ENCODE assay signal across 8 cellular contexts in genomic region chr12:48197967-48198618, GRCh38. TPM values are rescaled to one million over a fixed set of nuclear protein-coding genes. Genes with fewer than 3 reads are reported as not detected.
DNase-seq lines count a peak whose midpoint lies in the region; ATAC-seq and TF ChIP-seq lines count a peak whose summit lies in the region.

No MANE protein-coding gene starts in this region.

- TF ChIP-seq CTCF in fibroblast of the aortic adventitia (IDR thresholded peaks at IDR 0.05; ENCODE audit: insufficient read depth, low read length), result peak; percentile 34
- no peak for TF ChIP-seq CTCF in nephron progenitor cell (IDR thresholded peaks at IDR 0.05)

- H3K9me3 Mint-ChIP-seq in CD8-positive, alpha-beta memory T cell, result peaks cover 0 to 18% (median 12%) of the 10 kb centered on the region in 5 donors
- peaks cover 19% of the 10 kb centered on the region for H3K9me3 Mint-ChIP-seq in activated T-helper 2 cell treated with anti-CD3 and anti-CD28 coated beads, Interferon-gamma antibody, Interleukin-2, Interleukin-4, amounts not matched to agents 10 μg/mL and 5 μg/mL and 100 μg/mL, durations not matched to agents 14 hours and 24 hours and 36 hours
- H3K9me3 Mint-ChIP-seq in nephron progenitor cell, result peaks cover 35% of the 10 kb centered on the region

- peaks cover 44 to 65% (median 60%) of the 10 kb centered on the region in 3 donors for H3K4me1 Mint-ChIP-seq in CD8-positive, alpha-beta memory T cell
- peaks cover 20% of the 10 kb centered on the region for H3K4me1 Mint-ChIP-seq in activated T-helper 2 cell treated with anti-CD3 and anti-CD28 coated beads, Interferon-gamma antibody, Interleukin-2, Interleukin-4, amounts not matched to agents 10 μg/mL and 5 μg/mL and 100 μg/mL, durations not matched to agents 14 hours and 24 hours and 36 hours (ENCODE audit: low read depth)
- H3K4me1 Mint-ChIP-seq in nephron progenitor cell, result peaks cover 54% of the 10 kb centered on the region

- CTCF ChIA-PET in CD8-positive, alpha-beta memory T cell (lab: Charles Lee), result interaction anchor here (1.3 to 3.8 kb wide), 9 partner anchors 11 to 212 kb away, joined by 4 to 39 read pairs (median 5); partner anchors contain the start of genes ASB8, CCDC184 and ZNF641

- ATAC-seq in GM19455 (IDR thresholded peaks at IDR 0.05; ENCODE audit: unreplicated experiment), result peak; percentile 100
- peak; percentile 100 for ATAC-seq in stimulated activated naive CD8-positive, alpha-beta T cell treated with anti-CD3 and anti-CD28 coated beads, Interleukin-15, Interleukin-2, amounts not matched to agents 100 U/mL and 50 U/mL, for 24 hours

- H3K36me3 Mint-ChIP-seq in CD8-positive, alpha-beta memory T cell, result peaks cover 0 to 26% (median 23%) of the 10 kb centered on the region in 3 donors
- H3K36me3 Mint-ChIP-seq in activated T-helper 2 cell treated with anti-CD3 and anti-CD28 coated beads, Interferon-gamma antibody, Interleukin-2, Interleukin-4, amounts not matched to agents 10 μg/mL and 5 μg/mL and 100 μg/mL, durations not matched to agents 14 hours and 24 hours and 36 hours (ENCODE audit: low read depth), result peaks cover 34% of the 10 kb centered on the region
- peaks cover 23% of the 10 kb centered on the region for H3K36me3 Mint-ChIP-seq in nephron progenitor cell (ENCODE audit: low read depth)

- no peaks in the 10 kb centered on the region for H3K27me3 ChIP-seq in CD8-positive, alpha-beta memory T cell (ENCODE audit: insufficient read depth, low read length, poor library complexity, severe bottlenecking)

- intact Hi-C loops in activated T-helper 2 cell treated with anti-CD3 and anti-CD28 coated beads, Interferon-gamma antibody, Interleukin-2, Interleukin-4, amounts not matched to agents 10 μg/mL and 5 μg/mL and 100 μg/mL, durations not matched to agents 14 hours and 24 hours and 36 hours (cut with micrococcal nuclease), result loop anchor here (1.0 to 2.0 kb wide), 2 partner anchors 41 to 153 kb away; partner anchors contain the start of genes ASB8 and ZNF641

- no peaks in the 10 kb centered on the region for H3K9me3 ChIP-seq in CD8-positive, alpha-beta memory T cell (ENCODE audit: low read length)

- peak overlapping the region; percentile 87 to 93 (median 89) for H3K4me3 Mint-ChIP-seq in CD8-positive, alpha-beta memory T cell
- peak overlapping the region; percentile 81 for H3K4me3 Mint-ChIP-seq in activated T-helper 2 cell treated with anti-CD3 and anti-CD28 coated beads, Interferon-gamma antibody, Interleukin-2, Interleukin-4, amounts not matched to agents 10 μg/mL and 5 μg/mL and 100 μg/mL, durations not matched to agents 14 hours and 24 hours and 36 hours (ENCODE audit: low read depth)
- H3K4me3 Mint-ChIP-seq in nephron progenitor cell, result peak overlapping the region; percentile 84

- H3K27ac Mint-ChIP-seq in CD8-positive, alpha-beta memory T cell, result peak overlapping the region; percentile 85 to 100 (median 96)
- H3K27ac Mint-ChIP-seq in activated T-helper 2 cell treated with anti-CD3 and anti-CD28 coated beads, Interferon-gamma antibody, Interleukin-2, Interleukin-4, amounts not matched to agents 10 μg/mL and 5 μg/mL and 100 μg/mL, durations not matched to agents 14 hours and 24 hours and 36 hours, result peak overlapping the region; percentile 96
- H3K27ac Mint-ChIP-seq in nephron progenitor cell, result peak overlapping the region; percentile 95

- H3K27me3 Mint-ChIP-seq in CD8-positive, alpha-beta memory T cell, result peaks cover 6 to 18% of the 10 kb centered on the region in 2 donors
- H3K27me3 Mint-ChIP-seq in activated T-helper 2 cell treated with anti-CD3 and anti-CD28 coated beads, Interferon-gamma antibody, Interleukin-2, Interleukin-4, amounts not matched to agents 10 μg/mL and 5 μg/mL and 100 μg/mL, durations not matched to agents 14 hours and 24 hours and 36 hours (ENCODE audit: low read depth), result peaks cover 22% of the 10 kb centered on the region
- H3K27me3 Mint-ChIP-seq in nephron progenitor cell (ENCODE audit: low read depth, poor library complexity), result no peaks in the 10 kb centered on the region

- H3K27ac ChIP-seq in CD8-positive, alpha-beta memory T cell (ENCODE audit: low read depth, low read length), result peak overlapping the region; percentile 99

- no peaks in the 10 kb centered on the region for H3K36me3 ChIP-seq in CD8-positive, alpha-beta memory T cell (ENCODE audit: insufficient read depth, low read length)

- H3K4me3 ChIP-seq in CD8-positive, alpha-beta memory T cell (ENCODE audit: low read length), result peak overlapping the region; percentile 94
- H3K4me3 ChIP-seq in fibroblast of the aortic adventitia (ENCODE audit: low read depth, low read length), result peak overlapping the region; percentile 85

- H3K4me1 ChIP-seq in CD8-positive, alpha-beta memory T cell (ENCODE audit: insufficient read depth, low read length), result peaks cover 34% of the 10 kb centered on the region

- peak; percentile 78 to 93 (median 85) for DNase-seq in CD8-positive, alpha-beta memory T cell
- DNase-seq in HK-2 (ENCODE audit: unreplicated experiment) (peak; percentile 71), RPMI7951 (ENCODE audit: low read depth) (peak; percentile 95), fibroblast of the aortic adventitia (ENCODE audit: low read depth) (peak; percentile 88), nephron progenitor cell (peak; percentile 90)
- peak; percentile 90 for DNase-seq in activated T-helper 2 cell treated with anti-CD3 and anti-CD28 coated beads, Interferon-gamma antibody, Interleukin-2, Interleukin-4, amounts not matched to agents 10 μg/mL and 5 μg/mL and 100 μg/mL, durations not matched to agents 14 hours and 24 hours and 36 hours (ENCODE audit: low spot score)
- peak; percentile 92 for DNase-seq in stimulated activated naive CD8-positive, alpha-beta T cell treated with anti-CD3 and anti-CD28 coated beads, Interleukin-15, Interleukin-2, amounts not matched to agents 100 U/mL and 50 U/mL, for 24 hours

- POLR2A ChIA-PET in CD8-positive, alpha-beta memory T cell (lab: Charles Lee), result interaction anchor here (0.6 to 3.9 kb wide), 12 partner anchors 11 to 244 kb away, joined by 3 to 29 read pairs (median 4); partner anchors contain the start of genes ASB8, CCDC184 and SENP1

RNA-seq across cellular contexts. Expression of gene OR10AD1, which starts 5.0 kb away (rescaled TPM):
- not detected for total RNA-seq in CD8-positive, alpha-beta memory T cell
- polyA plus RNA-seq in CD8-positive, alpha-beta memory T cell, result not detected
- total RNA-seq in RPMI7951 (2014; rRNA removed; shearing (Covaris generic)), result not detected in 2 replicates
- not detected in 2 replicates for total RNA-seq in activated T-helper 2 cell treated with anti-CD3 and anti-CD28 coated beads, Interferon-gamma antibody, Interleukin-2, Interleukin-4, amounts not matched to agents 10 μg/mL and 5 μg/mL and 100 μg/mL, durations not matched to agents 14 hours and 24 hours and 36 hours
- not detected in 2 replicates for total RNA-seq in fibroblast of the aortic adventitia (ENCODE audit: low replicate concordance)

RNA-seq across cellular contexts. Expression of gene CCDC184, which starts 14.6 kb away (rescaled TPM):
- total RNA-seq in CD8-positive, alpha-beta memory T cell, result under 1 TPM; 0.72 to 0.97 TPM
- polyA plus RNA-seq in CD8-positive, alpha-beta memory T cell, result 0.91 TPM
- total RNA-seq in RPMI7951 (2014; rRNA removed; shearing (Covaris generic)), result 0.20 and 0.24 TPM in 2 replicates
- total RNA-seq in activated T-helper 2 cell treated with anti-CD3 and anti-CD28 coated beads, Interferon-gamma antibody, Interleukin-2, Interleukin-4, amounts not matched to agents 10 μg/mL and 5 μg/mL and 100 μg/mL, durations not matched to agents 14 hours and 24 hours and 36 hours, result 0.34 and 0.64 TPM in 2 replicates
- 0.63 and 1.1 TPM in 2 replicates for total RNA-seq in fibroblast of the aortic adventitia (ENCODE audit: low replicate concordance)

RNA-seq across cellular contexts. Expression of gene ASB8, which starts 40.8 kb away (rescaled TPM):
- 10 to 100 TPM; 32.5 to 38.1 TPM for total RNA-seq in CD8-positive, alpha-beta memory T cell
- polyA plus RNA-seq in CD8-positive, alpha-beta memory T cell, result 81.8 TPM
- total RNA-seq in RPMI7951 (2014; rRNA removed; shearing (Covaris generic)), result 20.5 and 25.4 TPM in 2 replicates
- 32.5 and 33.1 TPM in 2 replicates for total RNA-seq in activated T-helper 2 cell treated with anti-CD3 and anti-CD28 coated beads, Interferon-gamma antibody, Interleukin-2, Interleukin-4, amounts not matched to agents 10 μg/mL and 5 μg/mL and 100 μg/mL, durations not matched to agents 14 hours and 24 hours and 36 hours
- 29.7 and 32.8 TPM in 2 replicates for total RNA-seq in fibroblast of the aortic adventitia (ENCODE audit: low replicate concordance)

Comparison
In these comparisons a context has a peak if more than half of its experiments do, and no peak if none do; other contexts are left out.
1. Peak in every context shown above with its lines: DNase-seq, ATAC-seq, H3K4me3 ChIP-seq and H3K27ac ChIP-seq.